In genomic region chr1:26269198-26269550, GRCh38 we compare ENCODE assay signal across 1 cellular context.
TF ChIP-seq lines count a peak whose summit lies in the region.

No MANE protein-coding gene starts in this region.

TF ChIP-seq in GM12878, 131 proteins besides CTCF, POLR2A, EP300 and RAD21:
- TF ChIP-seq HDAC2 (IDR thresholded peaks at IDR 0.05) (no peak), E2F4 (IDR thresholded peaks at IDR 0.05; ENCODE audit: low read depth, low read length) (no peak), CBX5 (IDR thresholded peaks at IDR 0.05; ENCODE audit: low read depth) (peak; percentile 77; the same call in 1 of the 2 replicates)
